Comparison of ENCODE assay signal across 8 cellular contexts in genomic region chr12:92502417-92503028, GRCh38.
DNase-seq lines count a peak whose midpoint lies in the region; ATAC-seq and TF ChIP-seq lines count a peak whose summit lies in the region.

No MANE protein-coding gene starts in this region.

- H3K9me3 ChIP-seq in gastroesophageal sphincter (no peaks in the 10 kb centered on the region), tibial nerve (no peaks in the 10 kb centered on the region)

- TF ChIP-seq EP300 in gastroesophageal sphincter (IDR thresholded peaks at IDR 0.05) (no peak), tibial nerve (IDR thresholded peaks at IDR 0.05) (no peak)

- H3K4me1 ChIP-seq in gastroesophageal sphincter (peaks cover 7 to 50% (median 17%) of the 10 kb centered on the region in 3 donors), tibial nerve (peaks cover 0 to 61% (median 46%) of the 10 kb centered on the region in 4 donors)

- WGBS in gastroesophageal sphincter (ENCODE audit: low coverage in 1 of 2), 2 donors = 90 to 91% methylated on average over 3 of the region's 3 CpGs
- WGBS in tibial nerve, 2 donors = 72 to 78% methylated on average over 3 of the region's 3 CpGs

- no peaks in the 10 kb centered on the region for H3K36me3 ChIP-seq in gastroesophageal sphincter
- no peaks in the 10 kb centered on the region for H3K36me3 ChIP-seq in tibial nerve

- H3K4me3 ChIP-seq in gastroesophageal sphincter (no peak overlapping the region), tibial nerve (no peak overlapping the region)

- H3K27me3 ChIP-seq in gastroesophageal sphincter (no peaks in the 10 kb centered on the region), tibial nerve (no peaks in the 10 kb centered on the region)

- TF ChIP-seq POLR2A in gastroesophageal sphincter (IDR thresholded peaks at IDR 0.05) (no peak), tibial nerve (IDR thresholded peaks at IDR 0.05) (no peak)

- DNase-seq in CD1c-positive myeloid dendritic cell (ENCODE audit: extremely low spot score) (peak; percentile 86), SW480 (ENCODE audit: low spot score) (peak; percentile 6), tibial nerve (ENCODE audit: low spot score in 2 of 2) (peak in 1 of 2 donors; percentile 37), NCI-H524 treated with DMSO at 0.1 percent for 48 hours (lab: John Stamatoyannopoulos, UW) (no peak)

- ATAC-seq in GM19023 (IDR thresholded peaks at IDR 0.05; ENCODE audit: unreplicated experiment) (peak; percentile 49), HG03095 (IDR thresholded peaks at IDR 0.05; ENCODE audit: unreplicated experiment) (peak; percentile 46), gastroesophageal sphincter (no peak), esophagus mucosa (no peak)

- TF ChIP-seq CTCF in gastroesophageal sphincter (IDR thresholded peaks at IDR 0.05) = peak in 2 of 4 experiments; percentile 20 to 21
- peak in 3 of 5 experiments; percentile 48 to 56 (median 54) for TF ChIP-seq CTCF in tibial nerve (IDR thresholded peaks at IDR 0.05)

- H3K27ac ChIP-seq in gastroesophageal sphincter = peak overlapping the region in 3 of 4 donors; percentile 44 to 80 (median 78)
- H3K27ac ChIP-seq in tibial nerve = peak overlapping the region; percentile 79 to 96 (median 88)

Comparison
In these comparisons a context has a peak if more than half of its experiments do, and no peak if none do; other contexts are left out.
1. ATAC-seq: peak in GM19023 (single experiment) and HG03095 (single experiment); none in gastroesophageal sphincter (single experiment) and esophagus mucosa (single experiment).